Comparison of ENCODE assay signal across 9 cellular contexts in genomic region chr19:49849433-49850220, GRCh38. TPM values are rescaled to one million over a fixed set of nuclear protein-coding genes. Genes with fewer than 3 reads are reported as not detected.
A peak's percentile ranks its signal among the peaks of the same experiment; 100 is the strongest.
DNase-seq lines count a peak whose midpoint lies in the region; ATAC-seq and TF ChIP-seq lines count a peak whose summit lies in the region.
"Had no signal": no experiment of that assay in that cellular context is flagged by ENCODE, and none has a peak within 500 bp of the region (broad histone marks: within the 10 kb centered on the region; RNA-seq: fewer than 3 reads in every experiment).

No MANE protein-coding gene starts in this region.

- H3K9ac ChIP-seq in iPS-18a (ENCODE audit: low read length): no peak overlapping the region

- H3K4me3 Mint-ChIP-seq in T-helper 2 cell treated with Interferon-gamma antibody and Interleukin-4, amounts not matched to agents 5 μg/mL and 100 μg/mL, for 36 hours: peak overlapping the region; percentile 91
- peak overlapping the region; percentile 88 for H3K4me3 Mint-ChIP-seq in activated CD8-positive, alpha-beta T cell treated with anti-CD3 and anti-CD28 coated beads for 36 hours

- peaks cover 8% of the 10 kb centered on the region for H3K9me3 Mint-ChIP-seq in T-helper 2 cell treated with Interferon-gamma antibody and Interleukin-4, amounts not matched to agents 5 μg/mL and 100 μg/mL, for 36 hours
- peaks cover 10% of the 10 kb centered on the region for H3K9me3 Mint-ChIP-seq in activated CD8-positive, alpha-beta T cell treated with anti-CD3 and anti-CD28 coated beads for 36 hours

- 86 to 92% (median 90%) methylated on average over 15 of the region's 15 CpGs for WGBS in stomach, 5 donors

- H3K27me3 ChIP-seq in iPS-18a (ENCODE audit: control insufficient read depth, insufficient read depth, low read length) (no peaks in the 10 kb centered on the region), stomach (no peaks in the 10 kb centered on the region)
- H3K27me3 ChIP-seq: SJSA1 had no signal

- H3K27ac ChIP-seq in iPS-18a (ENCODE audit: low read length) (no peak overlapping the region), stomach (peak overlapping the region in 4 of 5 donors; percentile 98 to 100 (median 100))

- POLR2A ChIA-PET in activated CD8-positive, alpha-beta T cell treated with anti-CD3 and anti-CD28 coated beads for 36 hours (lab: Charles Lee): interaction anchor here (0.8 to 1.7 kb wide), 9 partner anchors 9 to 362 kb away, joined by 3 to 6 read pairs (median 3); partner anchors contain the start of genes AKT1S1, FUZ, IL4I1 and TBC1D17

- peak overlapping the region; percentile 74 for H3K4me3 ChIP-seq in iPS-18a (ENCODE audit: low read length)
- peak overlapping the region; percentile 97 to 99 (median 97) for H3K4me3 ChIP-seq in stomach

- TF ChIP-seq EP300 in stomach (IDR thresholded peaks at IDR 0.05): no peak

- DNase-seq in T-helper 2 cell treated with Interferon-gamma antibody and Interleukin-4, amounts not matched to agents 5 μg/mL and 100 μg/mL, for 36 hours (ENCODE audit: low spot score): no peak
- DNase-seq in T-helper 2 cell (no peak), stomach (no peak), SW 1271 (lab: John Stamatoyannopoulos, UW) (no peak)
- no peak for DNase-seq in activated CD8-positive, alpha-beta T cell treated with anti-CD3 and anti-CD28 coated beads for 36 hours
- no peak for DNase-seq in stimulated activated CD4-positive, alpha-beta T cell treated with anti-CD3 and anti-CD28 coated beads, Interleukin-4, amount 100 ng/mL, for 4 hours

- no peaks in the 10 kb centered on the region for H3K9me3 ChIP-seq in iPS-18a (ENCODE audit: control insufficient read depth, low read depth, low read length)
- H3K9me3 ChIP-seq in stomach: no peaks in the 10 kb centered on the region
- H3K9me3 ChIP-seq: SJSA1 had no signal

- no peak for TF ChIP-seq CTCF in activated CD8-positive, alpha-beta T cell treated with anti-CD3 and anti-CD28 coated beads for 36 hours (IDR thresholded peaks at IDR 0.05)
- TF ChIP-seq CTCF in stomach (IDR thresholded peaks at IDR 0.05): no peak

- CTCF ChIA-PET in activated CD8-positive, alpha-beta T cell treated with anti-CD3 and anti-CD28 coated beads for 36 hours (lab: Charles Lee): interaction anchor here (1.2 to 1.5 kb wide), 3 partner anchors 20 to 133 kb away, joined by 3 to 4 read pairs (median 3); no protein-coding TSS in a partner anchor

- no peak for TF ChIP-seq POLR2A in stomach (IDR thresholded peaks at IDR 0.05)

- peaks cover 5% of the 10 kb centered on the region for H3K36me3 Mint-ChIP-seq in T-helper 2 cell treated with Interferon-gamma antibody and Interleukin-4, amounts not matched to agents 5 μg/mL and 100 μg/mL, for 36 hours (ENCODE audit: low read depth)
- H3K36me3 Mint-ChIP-seq in activated CD8-positive, alpha-beta T cell treated with anti-CD3 and anti-CD28 coated beads for 36 hours (ENCODE audit: low read depth): peaks cover 10% of the 10 kb centered on the region

- H3K27ac Mint-ChIP-seq in T-helper 2 cell treated with Interferon-gamma antibody and Interleukin-4, amounts not matched to agents 5 μg/mL and 100 μg/mL, for 36 hours: peak overlapping the region; percentile 97
- peak overlapping the region; percentile 97 for H3K27ac Mint-ChIP-seq in activated CD8-positive, alpha-beta T cell treated with anti-CD3 and anti-CD28 coated beads for 36 hours

- ATAC-seq in activated CD8-positive, alpha-beta T cell treated with anti-CD3 and anti-CD28 coated beads for 36 hours: no peak
- ATAC-seq in GM18520 (IDR thresholded peaks at IDR 0.05; ENCODE audit: unreplicated experiment): no peak

- H3K36me3 ChIP-seq in iPS-18a (ENCODE audit: control insufficient read depth, low read depth, low read length): peaks cover 5% of the 10 kb centered on the region
- H3K36me3 ChIP-seq in stomach: peaks cover 2 to 7% (median 5%) of the 10 kb centered on the region in 4 donors

- intact Hi-C loops in activated CD8-positive, alpha-beta T cell treated with anti-CD3 and anti-CD28 coated beads for 36 hours (cut with micrococcal nuclease): no loop called here
- intact Hi-C loops in stomach (cut with DNase I; ENCODE audit: low total_unique reads): no loop called here

- peaks cover 6% of the 10 kb centered on the region for H3K4me1 ChIP-seq in iPS-18a (ENCODE audit: control insufficient read depth, low read depth, low read length)
- H3K4me1 ChIP-seq in stomach: peaks cover 15 to 53% (median 38%) of the 10 kb centered on the region in 4 donors

- H3K4me1 Mint-ChIP-seq in T-helper 2 cell treated with Interferon-gamma antibody and Interleukin-4, amounts not matched to agents 5 μg/mL and 100 μg/mL, for 36 hours (ENCODE audit: low read depth): peaks cover 32% of the 10 kb centered on the region
- peaks cover 40% of the 10 kb centered on the region for H3K4me1 Mint-ChIP-seq in activated CD8-positive, alpha-beta T cell treated with anti-CD3 and anti-CD28 coated beads for 36 hours (ENCODE audit: low read depth)

- peaks cover 7% of the 10 kb centered on the region for H3K27me3 Mint-ChIP-seq in T-helper 2 cell treated with Interferon-gamma antibody and Interleukin-4, amounts not matched to agents 5 μg/mL and 100 μg/mL, for 36 hours (ENCODE audit: low read depth)
- H3K27me3 Mint-ChIP-seq in activated CD8-positive, alpha-beta T cell treated with anti-CD3 and anti-CD28 coated beads for 36 hours: no peaks in the 10 kb centered on the region

RNA-seq across cellular contexts. Expression of gene PTOV1, which starts 1.3 kb away (rescaled TPM):
- 10 to 100 TPM; 87.4 to 88.5 TPM for total RNA-seq in activated CD8-positive, alpha-beta T cell treated with anti-CD3 and anti-CD28 coated beads for 36 hours
- 100 to 1,000 TPM in 3 of 5 donors, 10 to 100 TPM in 2; 45.0 to 186 (median 102) TPM for total RNA-seq in stomach
- polyA plus RNA-seq in stomach: 100 to 1,000 TPM; 117 to 131 (median 118) TPM

RNA-seq across cellular contexts. Expression of gene PNKP, which starts 17.7 kb away (rescaled TPM):
- 10 to 100 TPM; 58.8 to 65.9 TPM for total RNA-seq in activated CD8-positive, alpha-beta T cell treated with anti-CD3 and anti-CD28 coated beads for 36 hours
- total RNA-seq in stomach: 100 to 1,000 TPM in 3 of 5 donors, 10 to 100 TPM in 2; 30.3 to 208 (median 115) TPM
- 10 to 100 TPM; 38.9 to 69.7 (median 39.7) TPM for polyA plus RNA-seq in stomach

RNA-seq across cellular contexts. Expression of gene AKT1S1, which starts 27.5 kb away (rescaled TPM):
- 10 to 100 TPM; 17.5 to 19.5 TPM for total RNA-seq in activated CD8-positive, alpha-beta T cell treated with anti-CD3 and anti-CD28 coated beads for 36 hours
- total RNA-seq in stomach: 10 to 100 TPM in 4 of 5 donors, 1 to 10 TPM in 1; 3.5 to 63.7 (median 10.7) TPM
- 10 to 100 TPM; 35.5 to 41.0 (median 38.3) TPM for polyA plus RNA-seq in stomach

RNA-seq across cellular contexts. Expression of gene TBC1D17, which starts 27.9 kb away (rescaled TPM):
- 10 to 100 TPM; 26.6 to 26.8 TPM for total RNA-seq in activated CD8-positive, alpha-beta T cell treated with anti-CD3 and anti-CD28 coated beads for 36 hours
- 10 to 100 TPM; 10.5 to 77.1 (median 42.4) TPM for total RNA-seq in stomach
- polyA plus RNA-seq in stomach: 10 to 100 TPM; 33.5 to 33.6 (median 33.6) TPM

RNA-seq across cellular contexts. Expression of gene MED25, which starts 31.5 kb away (rescaled TPM):
- total RNA-seq in activated CD8-positive, alpha-beta T cell treated with anti-CD3 and anti-CD28 coated beads for 36 hours: 10 to 100 TPM; 35.7 to 38.7 TPM
- total RNA-seq in stomach: 100 to 1,000 TPM in 3 of 5 donors, 10 to 100 TPM in 2; 18.0 to 387 (median 178) TPM
- polyA plus RNA-seq in stomach: 10 to 100 TPM; 46.6 to 59.8 (median 55.3) TPM
